Comparison of ENCODE assay signal across 8 cellular contexts in genomic region chr4:135418353-135418752, GRCh38.
DNase-seq lines count a peak whose midpoint lies in the region; ATAC-seq and TF ChIP-seq lines count a peak whose summit lies in the region.
"Had no signal": no experiment of that assay in that cellular context is flagged by ENCODE, and none has a peak within 500 bp of the region (broad histone marks: within the 10 kb centered on the region; RNA-seq: fewer than 3 reads in every experiment).

No MANE protein-coding gene starts in this region.

- in situ Hi-C loops in GM13976 (cut with MboI; ENCODE audit: low sequenced_read_pairs, unreplicated experiment) = no loop called here

- H3K36me3 Mint-ChIP-seq in mesothelial cell of epicardium = no peaks in the 10 kb centered on the region

- TF ChIP-seq CTCF in GM13976 (IDR thresholded peaks at IDR 0.05; ENCODE audit: borderline replicate concordance, control extremely low read depth, extremely low read depth, insufficient read depth, missing control alignments) (no peak), mesothelial cell of epicardium (IDR thresholded peaks at IDR 0.05; ENCODE audit: unreplicated experiment) (peak; percentile 37)

- H3K4me3 Mint-ChIP-seq in mesothelial cell of epicardium = no peak overlapping the region
- H3K4me3 Mint-ChIP-seq: activated B cell treated with CpG ODN at 0.5 μM for 24 hours had no signal

- H3K4me1 Mint-ChIP-seq in mesothelial cell of epicardium = no peaks in the 10 kb centered on the region
- H3K4me1 Mint-ChIP-seq: activated B cell treated with CpG ODN at 0.5 μM for 24 hours had no signal

- H3K27me3 Mint-ChIP-seq in mesothelial cell of epicardium (ENCODE audit: low read depth) = no peaks in the 10 kb centered on the region
- H3K27me3 Mint-ChIP-seq: activated B cell treated with CpG ODN at 0.5 μM for 24 hours had no signal

- peak; percentile 64 for ATAC-seq in HG03025 (IDR thresholded peaks at IDR 0.05; ENCODE audit: low FRiP score, unreplicated experiment)
- ATAC-seq in SK-N-SH treated with all-trans-retinoic acid at 6 μM for 48 hours = peak; percentile 50; the same call in 2 of the 3 replicates
- ATAC-seq in HG02763 (IDR thresholded peaks at IDR 0.05; ENCODE audit: unreplicated experiment) = no peak

- DNase-seq in GM13976 (ENCODE audit: low spot score) (peak; percentile 5), mesothelial cell of epicardium (ENCODE audit: low spot score in 2 of 2, unreplicated experiment in 2 of 2) (no peak)
- no peak for DNase-seq in activated CD4-positive, alpha-beta T cell treated with anti-CD3 and anti-CD28 coated beads for 1 hour
- DNase-seq in activated T-cell treated with anti-CD3 and anti-CD28 coated beads, Interleukin-2, amount 50 U/mL, for 48 hours = no peak
- DNase-seq: activated B cell treated with CpG ODN at 0.5 μM for 24 hours had no signal

- H3K9me3 Mint-ChIP-seq in mesothelial cell of epicardium = peaks cover 10% of the 10 kb centered on the region

- no peak overlapping the region for H3K27ac Mint-ChIP-seq in mesothelial cell of epicardium
- H3K27ac Mint-ChIP-seq: activated B cell treated with CpG ODN at 0.5 μM for 24 hours had no signal

TF ChIP-seq in SK-N-SH treated with all-trans-retinoic acid at 6 μM for 48 hours, 23 proteins besides CTCF, POLR2A, EP300 and RAD21:
- TF ChIP-seq ZNF70 (CRISPR knock-in tag; IDR thresholded peaks at IDR 0.05) (no peak), GLIS3 (CRISPR knock-in tag; IDR thresholded peaks at IDR 0.05) (no peak), ZNF8 (CRISPR knock-in tag; IDR thresholded peaks at IDR 0.05) (no peak)
